10 cellular contexts compared by ENCODE assay signal in the genomic region with DNA sequence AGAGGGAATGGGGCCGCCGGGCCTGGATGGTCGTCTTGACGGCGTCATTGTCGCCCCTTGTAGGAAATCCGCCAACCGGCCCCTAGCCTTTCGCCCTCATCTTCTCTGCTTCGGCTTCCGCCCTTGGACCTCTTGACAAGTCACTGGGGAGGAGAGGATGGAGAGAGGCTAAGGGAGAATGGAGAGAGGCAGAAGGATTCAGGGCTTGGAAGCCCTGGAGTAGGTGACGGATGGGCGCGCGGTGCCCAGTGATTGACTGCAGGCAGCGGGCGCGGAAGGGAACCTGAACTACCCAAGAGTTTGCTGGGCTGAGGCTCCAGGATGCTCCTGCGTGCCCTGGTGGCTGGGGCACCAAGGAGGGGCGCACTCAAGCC. TPM values are rescaled to one million over a fixed set of nuclear protein-coding genes. Genes with fewer than 3 reads are reported as not detected.
DNase-seq lines count a peak whose midpoint lies in the region; ATAC-seq, FAIRE-seq and TF ChIP-seq lines count a peak whose summit lies in the region.
"Had no signal": no experiment of that assay in that cellular context is flagged by ENCODE, and none has a peak within 500 bp of the region (broad histone marks: within the 10 kb centered on the region; RNA-seq: fewer than 3 reads in every experiment).

No MANE protein-coding gene starts in this region.

- no peak for FAIRE-seq in small intestine (lab: Jason Lieb, UNC)

- H2AFZ ChIP-seq in ACC112 (ENCODE audit: low read length, unreplicated experiment) = peak overlapping the region; percentile 97
- H2AFZ ChIP-seq in GM23338 = peak overlapping the region; percentile 99

- H3K9me3 ChIP-seq in mesodermal cell (ENCODE audit: control insufficient read depth, low read length) (no peaks in the 10 kb centered on the region), small intestine (ENCODE audit: control insufficient read depth, low read depth) (no peaks in the 10 kb centered on the region)

- H3K27me3 Mint-ChIP-seq in GM23338 (ENCODE audit: insufficient read depth, low read depth, poor library complexity) = peaks cover 39% of the 10 kb centered on the region

- peaks cover 6% of the 10 kb centered on the region for H3K4me1 Mint-ChIP-seq in GM23338

- H3K36me3 Mint-ChIP-seq in GM23338 (ENCODE audit: low read depth) = no peaks in the 10 kb centered on the region; the same call in 2 of the 3 replicates

- H3K27ac ChIP-seq in ACC112 (ENCODE audit: low read depth, low read length) = no peak overlapping the region
- H3K27ac ChIP-seq in GM23338 (ENCODE audit: low read depth) = no peak overlapping the region
- no peak overlapping the region for H3K27ac ChIP-seq in coronary artery
- no peak overlapping the region for H3K27ac ChIP-seq in mesodermal cell (ENCODE audit: low read depth, low read length, severe bottlenecking)
- no peak overlapping the region for H3K27ac ChIP-seq in small intestine (ENCODE audit: low read depth in 1 of 2, low read length in 1 of 2)

- no peaks in the 10 kb centered on the region for H3K79me2 ChIP-seq in ACC112 (ENCODE audit: control insufficient read depth, insufficient read depth, low read length, unreplicated experiment)
- H3K79me2 ChIP-seq in GM23338 (replicated peaks; ENCODE audit: insufficient read depth) = no peaks in the 10 kb centered on the region

- H3K4me3 Mint-ChIP-seq in GM23338 = peak overlapping the region; percentile 79

- H4K20me1 ChIP-seq in GM23338 (replicated peaks; ENCODE audit: insufficient read depth) = no peaks in the 10 kb centered on the region

- DNase-seq in GM23338 (ENCODE audit: low spot score) = peak; percentile 61
- no peak for DNase-seq in coronary artery (ENCODE audit: low spot score)
- DNase-seq in NOMO-1 treated with DMSO at 0.1 percent for 48 hours (lab: John Stamatoyannopoulos, UW; ENCODE audit: unreplicated experiment) = no peak
- DNase-seq in KG1 (lab: John Stamatoyannopoulos, UW) = no peak
- DNase-seq in small intestine = no peak
- DNase-seq: activated CD4-positive, alpha-beta T cell treated with anti-CD3 and anti-CD28 coated beads, Interleukin-2, amount 50 U/mL, for 4 hours; NCI-H1436 treated with DMSO at 0.1 percent for 48 hours had no signal

- no peaks in the 10 kb centered on the region for H3K27me3 ChIP-seq in ACC112 (ENCODE audit: insufficient read depth, low read length)
- H3K27me3 ChIP-seq in GM23338 (ENCODE audit: insufficient read depth) = peaks cover 69% of the 10 kb centered on the region
- H3K27me3 ChIP-seq in small intestine (ENCODE audit: control insufficient read depth in 2 of 2, insufficient read depth in 2 of 2, low read length in 2 of 2) = peaks cover 6 to 12% of the 10 kb centered on the region in 2 donors

- H3K27ac Mint-ChIP-seq in GM23338 = no peak overlapping the region

- peaks cover 7% of the 10 kb centered on the region; the same call in 1 of the 3 replicates for H3K9me3 Mint-ChIP-seq in GM23338

- TF ChIP-seq CTCF in GM23338 (conservative IDR thresholded peaks at IDR 0.05; ENCODE audit: low read depth in 2 of 2) (no peak), coronary artery (IDR thresholded peaks at IDR 0.05) (no peak)

- no peaks in the 10 kb centered on the region for H3F3A ChIP-seq in GM23338 (replicated peaks; ENCODE audit: low read depth)

- ATAC-seq in GM23338 = peak; percentile 60
- no peak for ATAC-seq in HG03571 (IDR thresholded peaks at IDR 0.05; ENCODE audit: unreplicated experiment)

- H3K36me3 ChIP-seq in ACC112 (ENCODE audit: insufficient read depth, low read length) (no peaks in the 10 kb centered on the region), GM23338 (ENCODE audit: insufficient read depth) (no peaks in the 10 kb centered on the region), mesodermal cell (ENCODE audit: control insufficient read depth, insufficient read depth, low read length) (no peaks in the 10 kb centered on the region), small intestine (ENCODE audit: control insufficient read depth in 2 of 2, insufficient read depth in 2 of 2, low read length in 2 of 2) (no peaks in the 10 kb centered on the region)

- H3K4me2 ChIP-seq in GM23338 = peak overlapping the region; percentile 91

- H3K4me1 ChIP-seq in ACC112 (ENCODE audit: control insufficient read depth, insufficient read depth, low read length, unreplicated experiment) (peaks cover 24% of the 10 kb centered on the region), GM23338 (ENCODE audit: insufficient read depth) (no peaks in the 10 kb centered on the region), mesodermal cell (ENCODE audit: control insufficient read depth, insufficient read depth, low read length, poor library complexity, severe bottlenecking) (no peaks in the 10 kb centered on the region), small intestine (ENCODE audit: control insufficient read depth in 2 of 2, insufficient read depth in 1 of 2, low read depth in 1 of 2, low read length in 1 of 2) (no peaks in the 10 kb centered on the region)

- 3 to 9% methylated on average over 12 to 17 of the region's 20 CpGs for WGBS in mesodermal cell (ENCODE audit: insufficient coverage in 2 of 2), 2 experiments
- 5 to 16% (median 11%) methylated on average over 20 of the region's 20 CpGs for WGBS in small intestine, 3 donors

- H3K9me2 ChIP-seq in GM23338 (ENCODE audit: insufficient read depth) = no peaks in the 10 kb centered on the region

- peak overlapping the region; percentile 92 for H3K4me3 ChIP-seq in ACC112 (ENCODE audit: low read depth, low read length)
- H3K4me3 ChIP-seq in GM23338 = peak overlapping the region; percentile 72
- H3K4me3 ChIP-seq in coronary artery = peak overlapping the region; percentile 62
- H3K4me3 ChIP-seq in mesodermal cell (ENCODE audit: extremely low read depth, insufficient read depth, low read length, poor library complexity, severe bottlenecking) = peak overlapping the region; percentile 48
- H3K4me3 ChIP-seq in small intestine (ENCODE audit: low read depth in 1 of 2, low read length in 2 of 2) = no peak overlapping the region

TF ChIP-seq in GM23338, 12 proteins besides CTCF, POLR2A, EP300 and RAD21 (continues in another document):
- no peak for TF ChIP-seq EZH2phosphoT487 (IDR thresholded peaks at IDR 0.05; ENCODE audit: unreplicated experiment)
- TF ChIP-seq, protein P1, sequence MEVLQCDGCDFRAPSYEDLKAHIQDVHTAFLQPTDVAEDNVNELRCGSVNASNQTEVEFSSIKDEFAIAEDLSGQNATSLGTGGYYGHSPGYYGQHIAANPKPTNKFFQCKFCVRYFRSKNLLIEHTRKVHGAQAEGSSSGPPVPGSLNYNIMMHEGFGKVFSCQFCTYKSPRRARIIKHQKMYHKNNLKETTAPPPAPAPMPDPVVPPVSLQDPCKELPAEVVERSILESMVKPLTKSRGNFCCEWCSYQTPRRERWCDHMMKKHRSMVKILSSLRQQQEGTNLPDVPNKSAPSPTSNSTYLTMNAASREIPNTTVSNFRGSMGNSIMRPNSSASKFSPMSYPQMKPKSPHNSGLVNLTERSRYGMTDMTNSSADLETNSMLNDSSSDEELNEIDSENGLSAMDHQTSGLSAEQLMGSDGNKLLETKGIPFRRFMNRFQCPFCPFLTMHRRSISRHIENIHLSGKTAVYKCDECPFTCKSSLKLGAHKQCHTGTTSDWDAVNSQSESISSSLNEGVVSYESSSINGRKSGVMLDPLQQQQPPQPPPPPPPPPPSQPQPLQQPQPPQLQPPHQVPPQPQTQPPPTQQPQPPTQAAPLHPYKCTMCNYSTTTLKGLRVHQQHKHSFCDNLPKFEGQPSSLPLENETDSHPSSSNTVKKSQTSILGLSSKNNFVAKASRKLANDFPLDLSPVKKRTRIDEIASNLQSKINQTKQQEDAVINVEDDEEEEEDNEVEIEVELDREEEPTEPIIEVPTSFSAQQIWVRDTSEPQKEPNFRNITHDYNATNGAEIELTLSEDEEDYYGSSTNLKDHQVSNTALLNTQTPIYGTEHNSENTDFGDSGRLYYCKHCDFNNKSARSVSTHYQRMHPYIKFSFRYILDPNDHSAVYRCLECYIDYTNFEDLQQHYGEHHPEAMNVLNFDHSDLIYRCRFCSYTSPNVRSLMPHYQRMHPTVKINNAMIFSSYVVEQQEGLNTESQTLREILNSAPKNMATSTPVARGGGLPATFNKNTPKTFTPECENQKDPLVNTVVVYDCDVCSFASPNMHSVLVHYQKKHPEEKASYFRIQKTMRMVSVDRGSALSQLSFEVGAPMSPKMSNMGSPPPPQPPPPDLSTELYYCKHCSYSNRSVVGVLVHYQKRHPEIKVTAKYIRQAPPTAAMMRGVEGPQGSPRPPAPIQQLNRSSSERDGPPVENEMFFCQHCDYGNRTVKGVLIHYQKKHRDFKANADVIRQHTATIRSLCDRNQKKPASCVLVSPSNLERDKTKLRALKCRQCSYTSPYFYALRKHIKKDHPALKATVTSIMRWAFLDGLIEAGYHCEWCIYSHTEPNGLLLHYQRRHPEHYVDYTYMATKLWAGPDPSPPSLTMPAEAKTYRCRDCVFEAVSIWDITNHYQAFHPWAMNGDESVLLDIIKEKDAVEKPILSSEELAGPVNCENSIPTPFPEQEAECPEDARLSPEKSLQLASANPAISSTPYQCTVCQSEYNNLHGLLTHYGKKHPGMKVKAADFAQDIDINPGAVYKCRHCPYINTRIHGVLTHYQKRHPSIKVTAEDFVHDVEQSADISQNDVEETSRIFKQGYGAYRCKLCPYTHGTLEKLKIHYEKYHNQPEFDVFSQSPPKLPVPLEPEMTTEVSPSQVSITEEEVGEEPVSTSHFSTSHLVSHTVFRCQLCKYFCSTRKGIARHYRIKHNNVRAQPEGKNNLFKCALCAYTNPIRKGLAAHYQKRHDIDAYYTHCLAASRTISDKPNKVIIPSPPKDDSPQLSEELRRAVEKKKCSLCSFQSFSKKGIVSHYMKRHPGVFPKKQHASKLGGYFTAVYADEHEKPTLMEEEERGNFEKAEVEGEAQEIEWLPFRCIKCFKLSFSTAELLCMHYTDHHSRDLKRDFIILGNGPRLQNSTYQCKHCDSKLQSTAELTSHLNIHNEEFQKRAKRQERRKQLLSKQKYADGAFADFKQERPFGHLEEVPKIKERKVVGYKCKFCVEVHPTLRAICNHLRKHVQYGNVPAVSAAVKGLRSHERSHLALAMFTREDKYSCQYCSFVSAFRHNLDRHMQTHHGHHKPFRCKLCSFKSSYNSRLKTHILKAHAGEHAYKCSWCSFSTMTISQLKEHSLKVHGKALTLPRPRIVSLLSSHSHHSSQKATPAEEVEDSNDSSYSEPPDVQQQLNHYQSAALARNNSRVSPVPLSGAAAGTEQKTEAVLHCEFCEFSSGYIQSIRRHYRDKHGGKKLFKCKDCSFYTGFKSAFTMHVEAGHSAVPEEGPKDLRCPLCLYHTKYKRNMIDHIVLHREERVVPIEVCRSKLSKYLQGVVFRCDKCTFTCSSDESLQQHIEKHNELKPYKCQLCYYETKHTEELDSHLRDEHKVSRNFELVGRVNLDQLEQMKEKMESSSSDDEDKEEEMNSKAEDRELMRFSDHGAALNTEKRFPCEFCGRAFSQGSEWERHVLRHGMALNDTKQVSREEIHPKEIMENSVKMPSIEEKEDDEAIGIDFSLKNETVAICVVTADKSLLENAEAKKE (CRISPR knock-in tag; IDR thresholded peaks at IDR 0.05) = no peak
- TF ChIP-seq CREB1 (CRISPR knock-in tag; IDR thresholded peaks at IDR 0.05; ENCODE audit: low read depth) = no peak
- no peak for TF ChIP-seq ZNF114 (CRISPR knock-in tag; IDR thresholded peaks at IDR 0.05)

RNA-seq across cellular contexts. Expression of gene PDE4B, which starts 0.7 kb away (rescaled TPM):
- 24.8 and 25.6 TPM in 2 replicates for total RNA-seq in GM23338 (2014; rRNA removed; shearing (Covaris generic))
- polyA plus RNA-seq in GM23338 (2016; fragmentation: Nextera tagmentation; extraction: Ambion mirVana) = 13.9 and 14.0 TPM in 2 replicates
- 24.2 TPM for polyA plus RNA-seq in mesodermal cell (2013, experiment 1 of 2)
- polyA plus RNA-seq in mesodermal cell (2013, experiment 2 of 2) = 19.0 TPM
- polyA plus RNA-seq in small intestine = 1 to 10 TPM; 1.1 to 5.2 (median 3.0) TPM

Comparison
In these comparisons a context has a peak if more than half of its experiments do, and no peak if none do; other contexts are left out.
1. H3K4me3 ChIP-seq: peak in ACC112 (single experiment), GM23338 (single experiment), coronary artery (single experiment) and mesodermal cell (single experiment); none in small intestine (0 of 2).